Comparison of ENCODE assay signal across 8 cellular contexts in the genomic region with DNA sequence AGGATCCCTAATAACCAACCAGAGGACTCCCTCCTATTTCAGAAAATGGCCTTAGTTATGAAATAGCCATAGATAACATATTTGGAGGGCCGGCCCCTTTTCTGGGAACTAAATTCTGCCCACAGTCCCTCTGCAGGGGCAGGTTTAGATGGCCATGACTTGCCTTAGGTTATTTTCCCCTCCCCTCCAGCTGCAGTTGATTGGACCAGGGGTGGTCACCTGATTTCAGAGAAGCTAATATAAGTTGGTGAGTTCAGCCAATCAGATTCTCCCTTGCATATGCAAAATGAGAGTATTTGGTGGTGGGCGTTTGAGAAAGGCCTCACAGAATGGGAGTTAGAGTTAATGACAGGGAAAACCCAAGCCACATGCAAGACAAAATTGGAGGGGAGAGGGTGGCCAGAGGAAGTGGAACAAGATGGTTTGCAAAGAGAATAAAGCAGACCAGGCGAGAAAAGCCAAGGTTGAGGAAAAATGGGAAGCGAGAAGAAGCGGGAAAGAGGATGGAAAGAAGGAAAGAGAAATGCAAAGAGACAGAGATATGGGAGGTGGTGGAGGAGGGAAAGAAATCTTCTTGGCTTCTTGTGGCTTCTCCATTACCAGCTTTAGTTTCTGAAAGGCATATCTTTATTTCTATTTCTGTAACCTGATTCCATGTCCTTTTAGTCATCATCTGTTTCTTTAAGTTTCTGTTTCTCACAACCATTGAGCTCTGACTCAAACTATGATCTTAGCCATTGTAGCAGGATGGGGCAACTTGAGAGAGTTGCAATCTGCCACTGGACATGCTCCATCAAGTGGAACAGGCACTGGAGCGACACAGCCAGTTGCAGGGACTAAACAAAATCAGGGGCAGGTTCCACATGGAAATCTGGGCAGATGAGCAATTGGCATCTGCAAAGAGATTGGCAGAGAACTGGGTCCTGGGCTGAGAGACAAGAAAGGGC.
DNase-seq lines count a peak whose midpoint lies in the region; ATAC-seq and TF ChIP-seq lines count a peak whose summit lies in the region.

No MANE protein-coding gene starts in this region.

- H3K4me2 ChIP-seq in OCI-LY7 (ENCODE audit: low read length) = no peak overlapping the region

- peaks cover 4% of the 10 kb centered on the region for H3K9me3 Mint-ChIP-seq in glutamatergic neuron (ENCODE audit: unreplicated experiment)

- intact Hi-C loops in OCI-LY7 (cut with micrococcal nuclease; ENCODE audit: unreplicated experiment) (no loop called here), right lobe of liver (cut with DNase I) (no loop called here)

- no peak overlapping the region for H3K4me3 ChIP-seq in epithelial cell of esophagus (ENCODE audit: low read length)
- no peak overlapping the region for H3K4me3 ChIP-seq in OCI-LY7 (ENCODE audit: low read depth, low read length, poor library complexity, severe bottlenecking)
- no peak overlapping the region for H3K4me3 ChIP-seq in right lobe of liver

- H3K79me2 ChIP-seq in OCI-LY7 (ENCODE audit: insufficient read depth, low read depth, low read length) = no peaks in the 10 kb centered on the region

- H3K4me1 ChIP-seq in OCI-LY7 (ENCODE audit: insufficient read depth, low read length, poor library complexity, severe bottlenecking) (no peaks in the 10 kb centered on the region), right lobe of liver (no peaks in the 10 kb centered on the region)

- POLR2A ChIA-PET in OCI-LY7 (lab: Charles Lee) = no interaction called here

- peaks cover 4% of the 10 kb centered on the region for H3K27me3 Mint-ChIP-seq in glutamatergic neuron (ENCODE audit: unreplicated experiment)

- TF ChIP-seq CTCF in epithelial cell of esophagus (IDR thresholded peaks at IDR 0.05; ENCODE audit: insufficient read depth, low read depth, low read length, missing control alignments) = no peak
- no peak for TF ChIP-seq CTCF in glutamatergic neuron (IDR thresholded peaks at IDR 0.05; ENCODE audit: partially characterized antibody, unreplicated experiment)
- TF ChIP-seq CTCF in OCI-LY7 (conservative IDR thresholded peaks at IDR 0.05; ENCODE audit: low read length) = no peak
- no peak for TF ChIP-seq CTCF in right lobe of liver (IDR thresholded peaks at IDR 0.05)

- H3K27ac ChIP-seq in OCI-LY7 (ENCODE audit: low read depth, low read length, poor library complexity, severe bottlenecking) (no peak overlapping the region), right lobe of liver (no peak overlapping the region)

- no peaks in the 10 kb centered on the region for H3K4me1 Mint-ChIP-seq in glutamatergic neuron (ENCODE audit: low read depth, unreplicated experiment)

- no peaks in the 10 kb centered on the region for H3K9me2 ChIP-seq in OCI-LY7 (ENCODE audit: insufficient read depth, low read length)

- no peaks in the 10 kb centered on the region for H3K27me3 ChIP-seq in right lobe of liver

- TF ChIP-seq POLR2A in right lobe of liver (IDR thresholded peaks at IDR 0.05) = no peak

- H3K36me3 Mint-ChIP-seq in glutamatergic neuron (ENCODE audit: unreplicated experiment) = peaks cover 8% of the 10 kb centered on the region

- no peak overlapping the region for H3K4me3 Mint-ChIP-seq in glutamatergic neuron (ENCODE audit: unreplicated experiment)

- no TSS peak for BruUV-seq in OCI-LY7 (replicated peaks; lab: Mats Ljungman, UMichigan)

- 59% methylated on average over 4 of the region's 6 CpGs for WGBS in right lobe of liver (ENCODE audit: insufficient coverage, low coverage, low lambda C conversion rate, missing lambda C conversion rate)

- H3K9me3 ChIP-seq in OCI-LY7 (ENCODE audit: low read length) = no peaks in the 10 kb centered on the region
- no peaks in the 10 kb centered on the region for H3K9me3 ChIP-seq in right lobe of liver

- CTCF ChIA-PET in OCI-LY7 (lab: Charles Lee; ENCODE audit: unreplicated experiment) = no interaction called here

- no peak overlapping the region for H2AFZ ChIP-seq in OCI-LY7 (ENCODE audit: low read length)

- DNase-seq in epithelial cell of esophagus (ENCODE audit: low read depth) (peak; percentile 77), dermis blood vessel endothelial cell (no peak), glutamatergic neuron (no peak), OCI-LY7 (ENCODE audit: low spot score) (no peak), right lobe of liver (no peak)

- H3K36me3 ChIP-seq in OCI-LY7 (ENCODE audit: insufficient read depth, low read length) = no peaks in the 10 kb centered on the region
- H3K36me3 ChIP-seq in right lobe of liver = no peaks in the 10 kb centered on the region

- H4K20me1 ChIP-seq in OCI-LY7 (ENCODE audit: insufficient read depth, low read length) = no peaks in the 10 kb centered on the region

- no peak overlapping the region for H3K27ac Mint-ChIP-seq in glutamatergic neuron (ENCODE audit: unreplicated experiment)

- ATAC-seq in GM18511 (IDR thresholded peaks at IDR 0.05; ENCODE audit: unreplicated experiment) = peak; percentile 55
- ATAC-seq in GM21529 (IDR thresholded peaks at IDR 0.05; ENCODE audit: unreplicated experiment) = peak; percentile 66
- peak; percentile 40 for ATAC-seq in HG03439 (IDR thresholded peaks at IDR 0.05; ENCODE audit: unreplicated experiment)
- ATAC-seq in right lobe of liver = no peak

Comparison
In these comparisons a context has a peak if more than half of its experiments do, and no peak if none do; other contexts are left out.
1. ATAC-seq: peak in GM18511 (single experiment), GM21529 (single experiment) and HG03439 (single experiment); none in right lobe of liver (0 of 4).